Comparison of ENCODE assay signal across 35 cellular contexts in the genomic region with DNA sequence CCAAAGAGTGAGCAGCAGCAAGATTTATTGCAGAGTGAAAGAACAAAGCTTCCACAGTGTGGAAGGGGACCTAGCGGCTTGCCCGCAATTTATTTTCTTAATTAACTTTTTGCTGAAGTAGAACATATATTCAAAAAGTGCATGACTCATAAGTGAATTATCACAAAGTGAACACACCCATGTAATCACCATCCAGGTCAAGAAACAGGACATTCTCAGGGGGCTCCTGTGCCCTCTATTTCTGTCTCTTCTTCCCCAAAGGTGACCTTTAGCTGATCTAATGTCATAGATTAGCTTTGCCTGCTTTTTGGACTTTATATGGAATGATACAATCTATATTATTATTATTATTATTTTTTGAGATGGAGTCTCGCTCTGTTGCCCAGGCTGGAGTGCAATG.
"Had no signal": no experiment of that assay in that cellular context is flagged by ENCODE, and none has a peak within 500 bp of the region (broad histone marks: within the 10 kb centered on the region; RNA-seq: fewer than 3 reads in every experiment).

No MANE protein-coding gene starts in this region.

- H3K27ac ChIP-seq: adrenal gland, body of pancreas, brain microvascular endothelial cell, breast epithelium, WERI-Rb-1 had no signal

- H3K27me3 ChIP-seq: adrenal gland, body of pancreas, brain microvascular endothelial cell, breast epithelium had no signal

- ATAC-seq: activated CD4-positive, CD25-positive, alpha-beta regulatory T cell treated with anti-CD3 and anti-CD28 coated beads, Interleukin-2, amount 50 U/mL, for 24 hours; activated CD8-positive, alpha-beta T cell treated with anti-CD3 and anti-CD28 coated beads for 36 hours; activated naive CD4-positive, alpha-beta T cell treated with anti-CD3 and anti-CD28 coated beads, Interleukin-2, amount 50 U/mL, for 72 hours; activated T-cell treated with anti-CD3 and anti-CD28 coated beads, Interleukin-2, amount 50 U/mL, for 4 hours; activated T-cell treated with anti-CD3 and anti-CD28 coated beads, Interleukin-2, amount 50 U/mL, for 72 hours; activated T-helper 17 cell treated with anti-CD3 and anti-CD28 coated beads, Interleukin-2, amount 50 U/mL, for 72 hours; body of pancreas; WTC11 had no signal

- H3K4me1 ChIP-seq: adrenal gland, body of pancreas, breast epithelium had no signal

- FAIRE-seq: astrocyte, TTC549 had no signal

- H3K4me3 ChIP-seq: adrenal gland, body of pancreas, breast epithelium had no signal

- H3K36me3 ChIP-seq: brain microvascular endothelial cell, breast epithelium had no signal

- DNase-seq: activated CD4-positive, alpha-beta memory T cell treated with anti-CD3 and anti-CD28 coated beads for 36 hours; activated CD4-positive, alpha-beta T cell treated with anti-CD3 and anti-CD28 coated beads for 4 hours; activated CD4-positive, alpha-beta T cell treated with anti-CD3 and anti-CD28 coated beads, Interleukin-2, amount 10 ng/mL, durations not matched to agents 24 days and 14 days; activated CD4-positive, alpha-beta T cell treated with anti-CD3 and anti-CD28 coated beads, Interleukin-2, amount 50 U/mL, for 1 hour; activated CD4-positive, alpha-beta T cell treated with anti-CD3 and anti-CD28 coated beads, Interleukin-2, amount 50 U/mL, for 4 hours; activated CD4-positive, CD25-positive, alpha-beta regulatory T cell; activated CD8-positive, alpha-beta memory T cell treated with anti-CD3 and anti-CD28 coated beads, Interleukin-2, amount 50 U/mL, for 4 hours; activated CD8-positive, alpha-beta T cell treated with anti-CD3 and anti-CD28 coated beads for 36 hours; activated effector memory CD4-positive, alpha-beta T cell treated with anti-CD3 and anti-CD28 coated beads, Interleukin-2, amount 50 U/mL, for 16 hours; activated gamma-delta T cell treated with Interleukin-2 at 50 U/mL for 16 hours; activated naive CD4-positive, alpha-beta T cell; activated naive CD4-positive, alpha-beta T cell treated with anti-CD3 and anti-CD28 coated beads for 36 hours; activated naive CD4-positive, alpha-beta T cell treated with anti-CD3 and anti-CD28 coated beads, Interleukin-2, amount 50 U/mL, for 16 hours; activated naive CD8-positive, alpha-beta T cell treated with anti-CD3 and anti-CD28 coated beads for 36 hours; activated T-cell treated with anti-CD3 and anti-CD28 coated beads for 4 hours; activated T-cell treated with anti-CD3 and anti-CD28 coated beads, Interleukin-2, amount 50 U/mL, for 1 hour; activated T-cell treated with anti-CD3 and anti-CD28 coated beads, Interleukin-2, amount 50 U/mL, for 4 hours; activated T-cell treated with anti-CD3 and anti-CD28 coated beads, Interleukin-2, amount 50 U/mL, for 72 hours; adrenal gland; amniotic stem cell; aorta; body of pancreas; brain microvascular endothelial cell; central memory CD4-positive, alpha-beta T cell; T-helper 1 cell; T-helper 2 cell; T-helper 9 cell; WERI-Rb-1 had no signal

- H3K9me3 ChIP-seq: adrenal gland, body of pancreas, breast epithelium had no signal
